In genomic region chr9:86353591-86354047, GRCh38 we compare ENCODE assay signal across 8 cellular contexts. TPM values are rescaled to one million over a fixed set of nuclear protein-coding genes. Genes with fewer than 3 reads are reported as not detected.
A peak's percentile ranks its signal among the peaks of the same experiment; 100 is the strongest.
DNase-seq lines count a peak whose midpoint lies in the region; ATAC-seq and TF ChIP-seq lines count a peak whose summit lies in the region.

No MANE protein-coding gene starts in this region.

- H3K4me3 Mint-ChIP-seq in stimulated activated effector memory CD8-positive, alpha-beta T cell treated with anti-CD3 and anti-CD28 coated beads, Interleukin-12 subunit alpha, Interleukin-12 subunit beta, amount 100 ng/mL, for 72 hours, result peak overlapping the region; percentile 95

- POLR2A ChIA-PET in OCI-LY7 (lab: Charles Lee), result interaction anchor here (0.6 kb wide), 1 partner anchor 16 kb away, joined by 4 read pairs; no protein-coding TSS in a partner anchor

- H3K27me3 ChIP-seq in cardiac muscle cell, result no peaks in the 10 kb centered on the region
- H3K27me3 ChIP-seq in breast epithelium, result no peaks in the 10 kb centered on the region

- H4K20me1 ChIP-seq in OCI-LY7 (ENCODE audit: insufficient read depth, low read length), result peaks cover 11% of the 10 kb centered on the region; the same call in 1 of the 2 replicates

- H3K4me1 ChIP-seq in cardiac muscle cell (ENCODE audit: low read depth) (peaks cover 10% of the 10 kb centered on the region), OCI-LY7 (ENCODE audit: insufficient read depth, low read length, poor library complexity, severe bottlenecking) (peaks cover 31% of the 10 kb centered on the region), breast epithelium (peaks cover 0 to 12% of the 10 kb centered on the region in 2 donors)

- CTCF ChIA-PET in OCI-LY7 (lab: Charles Lee; ENCODE audit: unreplicated experiment), result no interaction called here

- BruUV-seq in OCI-LY7 (replicated peaks; lab: Mats Ljungman, UMichigan), result no TSS peak

- H3K36me3 Mint-ChIP-seq in stimulated activated effector memory CD8-positive, alpha-beta T cell treated with anti-CD3 and anti-CD28 coated beads, Interleukin-12 subunit alpha, Interleukin-12 subunit beta, amount 100 ng/mL, for 72 hours, result peaks cover 61% of the 10 kb centered on the region

- peak; percentile 31 to 53 for DNase-seq in cardiac muscle cell (ENCODE audit: low read depth in 1 of 2, low spot score in 1 of 2)
- DNase-seq in cardiac septum (ENCODE audit: low spot score), result no peak
- DNase-seq in OCI-LY7 (ENCODE audit: low spot score), result peak; percentile 49
- DNase-seq in breast epithelium (ENCODE audit: low spot score in 2 of 2), result peak in 1 of 2 donors; percentile 40
- no peak for DNase-seq in left lobe of liver (ENCODE audit: low spot score)
- DNase-seq in stimulated activated effector memory CD8-positive, alpha-beta T cell treated with anti-CD3 and anti-CD28 coated beads, Interleukin-12 subunit alpha, Interleukin-12 subunit beta, amount 100 ng/mL, for 72 hours (ENCODE audit: low spot score in 2 of 2), result peak in 1 of 2 donors; percentile 15
- no peak for DNase-seq in activated CD4-positive, CD25-positive, alpha-beta regulatory T cell treated with anti-CD3 and anti-CD28 coated beads, Interleukin-2, amount 50 U/mL, for 72 hours
- DNase-seq in cerebellum (ENCODE audit: low spot score), result no peak

- H3K27ac Mint-ChIP-seq in stimulated activated effector memory CD8-positive, alpha-beta T cell treated with anti-CD3 and anti-CD28 coated beads, Interleukin-12 subunit alpha, Interleukin-12 subunit beta, amount 100 ng/mL, for 72 hours, result peak overlapping the region; percentile 98

- TF ChIP-seq CTCF in cardiac muscle cell (IDR thresholded peaks at IDR 0.05; ENCODE audit: low read depth, low read length) (no peak), OCI-LY7 (conservative IDR thresholded peaks at IDR 0.05; ENCODE audit: low read length) (no peak), breast epithelium (IDR thresholded peaks at IDR 0.05) (no peak)

- H3K36me3 ChIP-seq in cardiac muscle cell (peaks cover 4% of the 10 kb centered on the region), OCI-LY7 (ENCODE audit: insufficient read depth, low read length) (peaks cover 25% of the 10 kb centered on the region), breast epithelium (no peaks in the 10 kb centered on the region)

- peaks cover 25% of the 10 kb centered on the region for H3K4me1 Mint-ChIP-seq in stimulated activated effector memory CD8-positive, alpha-beta T cell treated with anti-CD3 and anti-CD28 coated beads, Interleukin-12 subunit alpha, Interleukin-12 subunit beta, amount 100 ng/mL, for 72 hours

- no peaks in the 10 kb centered on the region for H3K9me3 ChIP-seq in cardiac muscle cell (ENCODE audit: low read depth)
- no peaks in the 10 kb centered on the region for H3K9me3 ChIP-seq in OCI-LY7 (ENCODE audit: low read length)
- H3K9me3 ChIP-seq in breast epithelium, result no peaks in the 10 kb centered on the region

- peak overlapping the region; percentile 67 for H2AFZ ChIP-seq in OCI-LY7 (ENCODE audit: low read length)

- ATAC-seq in left lobe of liver, result peak; percentile 47
- ATAC-seq in stimulated activated effector memory CD8-positive, alpha-beta T cell treated with anti-CD3 and anti-CD28 coated beads, Interleukin-12 subunit alpha, Interleukin-12 subunit beta, amount 100 ng/mL, for 72 hours, result peak; percentile 47

- peak overlapping the region; percentile 84 for H3K27ac ChIP-seq in cardiac muscle cell
- peak overlapping the region; percentile 81 for H3K27ac ChIP-seq in OCI-LY7 (ENCODE audit: low read depth, low read length, poor library complexity, severe bottlenecking)
- peak overlapping the region; percentile 92 to 99 for H3K27ac ChIP-seq in breast epithelium

- H3K4me3 ChIP-seq in cardiac muscle cell (peak overlapping the region; percentile 92), OCI-LY7 (ENCODE audit: low read depth, low read length, poor library complexity, severe bottlenecking) (peak overlapping the region; percentile 92), breast epithelium (peak overlapping the region; percentile 62 to 96 (median 95))

- no peaks in the 10 kb centered on the region for H3K9me3 Mint-ChIP-seq in stimulated activated effector memory CD8-positive, alpha-beta T cell treated with anti-CD3 and anti-CD28 coated beads, Interleukin-12 subunit alpha, Interleukin-12 subunit beta, amount 100 ng/mL, for 72 hours

- intact Hi-C loops in cardiac septum (cut with DNase I) (loop anchor here (5.0 kb wide), 1 partner anchor 594 kb away; the partner anchor contains the start of gene GAS1), OCI-LY7 (cut with micrococcal nuclease; ENCODE audit: unreplicated experiment) (loop anchor here (2.0 to 5.0 kb wide), 3 partner anchors 71 to 611 kb away; partner anchors contain the start of genes AGTPBP1, ISCA1 and NAA35), breast epithelium (cut with DNase I; ENCODE audit: low total_unique reads) (no loop called here)

- H3K9me2 ChIP-seq in OCI-LY7 (ENCODE audit: insufficient read depth, low read length), result no peaks in the 10 kb centered on the region

- H3K4me2 ChIP-seq in OCI-LY7 (ENCODE audit: low read length), result peak overlapping the region; percentile 94

- H3K79me2 ChIP-seq in OCI-LY7 (ENCODE audit: insufficient read depth, low read depth, low read length), result peaks cover 53% of the 10 kb centered on the region

- TF ChIP-seq POLR2A in breast epithelium (IDR thresholded peaks at IDR 0.05), result no peak

RNA-seq across cellular contexts. Expression of gene TUT7, which starts 0.6 kb away (rescaled TPM):
- total RNA-seq in cardiac muscle cell, result 11.2 and 16.4 TPM in 2 replicates
- 9.4 and 10.3 TPM in 2 replicates for polyA plus RNA-seq in cardiac muscle cell
- 14.6 TPM for total RNA-seq in cardiac septum
- 29.2 and 44.4 TPM in 2 replicates for total RNA-seq in OCI-LY7 (2014; rRNA removed; shearing (Covaris generic))
- total RNA-seq in OCI-LY7 (2022), result 43.4 and 45.9 TPM in 2 replicates
- total RNA-seq in breast epithelium, result 10 to 100 TPM; 59.5 to 95.4 (median 65.2) TPM
- 37.3 TPM for total RNA-seq in left lobe of liver
- total RNA-seq in cerebellum, result 34.4 TPM

Comparison
In these comparisons a context has a peak if more than half of its experiments do, and no peak if none do; other contexts are left out.
1. DNase-seq: peak in cardiac muscle cell (2 of 2) and OCI-LY7 (single experiment); none in cardiac septum (single experiment), left lobe of liver (single experiment), activated CD4-positive, CD25-positive, alpha-beta regulatory T cell treated with anti-CD3 and anti-CD28 coated beads, Interleukin-2, amount 50 U/mL, for 72 hours (single experiment) and cerebellum (single experiment).
2. Peak in every context shown above with its lines, with median percentiles within 50 percentile points of each other: H3K27ac ChIP-seq and H3K4me3 ChIP-seq.